Comparison of ENCODE assay signal across 8 cellular contexts in genomic region chr17:78040561-78041400, GRCh38.
DNase-seq lines count a peak whose midpoint lies in the region; ATAC-seq and TF ChIP-seq lines count a peak whose summit lies in the region.

No MANE protein-coding gene starts in this region.

- RAD21 ChIA-PET in HCT116 (lab: Charles Lee; ENCODE audit: low non-redundant PET in 1 of 2, low total read pairs in 2 of 2, uncharacterized antibody in 2 of 2, unreplicated experiment in 2 of 2): interaction anchor here in 1 of 2 experiments (0.6 kb wide), 2 partner anchors 61 to 189 kb away, joined by 3 read pairs; no protein-coding TSS in a partner anchor

- POLR2A ChIA-PET in HCT116 (lab: Charles Lee): interaction anchor here (1.3 to 1.5 kb wide), 3 partner anchors 9 to 147 kb away, joined by 4 to 5 read pairs (median 4); partner anchors contain the start of genes AFMID and TK1

- DNase-seq in AG09319 (ENCODE audit: extremely low read depth, low read depth) (no peak), HCT116 (ENCODE audit: low read depth, low spot score) (peak; percentile 56), foreskin melanocyte (peak; percentile 11), trophoblast cell (peak; percentile 39 to 45)
- peak; percentile 64 for DNase-seq in activated naive CD4-positive, alpha-beta T cell treated with anti-CD3 and anti-CD28 coated beads, Interleukin-2, amount 10 ng/mL, durations not matched to agents 7 days and 5 days

- H4K12ac ChIP-seq in trophoblast cell (ENCODE audit: low read depth, low read length): no peak overlapping the region

- H3K4me3 ChIP-seq in HCT116 (replicated peaks in 1 of 2; ENCODE audit: low read depth in 1 of 2, low read length in 2 of 2): peak overlapping the region; percentile 56 to 67
- H3K4me3 ChIP-seq in OCI-LY1 (ENCODE audit: low read depth, low read length, poor library complexity, severe bottlenecking): peak overlapping the region; percentile 63
- H3K4me3 ChIP-seq in trophoblast cell (ENCODE audit: low read depth, low read length): no peak overlapping the region

- H3K23ac ChIP-seq in trophoblast cell (ENCODE audit: low read length): no peak overlapping the region

- H3K79me1 ChIP-seq in trophoblast cell (ENCODE audit: low read length): no peaks in the 10 kb centered on the region

- H3K9me2 ChIP-seq in HCT116 (ENCODE audit: insufficient read depth): no peaks in the 10 kb centered on the region
- no peaks in the 10 kb centered on the region for H3K9me2 ChIP-seq in OCI-LY1 (ENCODE audit: low read depth, low read length)

- no peaks in the 10 kb centered on the region for H3K79me2 ChIP-seq in HCT116 (ENCODE audit: insufficient read depth, low read length)
- H3K79me2 ChIP-seq in OCI-LY1 (ENCODE audit: insufficient read depth, low read length): no peaks in the 10 kb centered on the region
- no peaks in the 10 kb centered on the region for H3K79me2 ChIP-seq in trophoblast cell (ENCODE audit: control insufficient read depth, insufficient read depth, low read length, poor library complexity)

- H4K20me1 ChIP-seq in HCT116 (ENCODE audit: insufficient read depth) (no peaks in the 10 kb centered on the region), OCI-LY1 (ENCODE audit: insufficient read depth, low read length) (no peaks in the 10 kb centered on the region)

- TF ChIP-seq CTCF in AG09319 (IDR thresholded peaks at IDR 0.05; ENCODE audit: low read depth, low read length) (peak; percentile 3; the same call in 1 of the 2 replicates), HCT116 (IDR thresholded peaks at IDR 0.05 in 2 of 3, conservative IDR thresholded peaks at IDR 0.05 in 1 of 3; ENCODE audit: borderline replicate concordance in 1 of 3, insufficient read depth in 1 of 3, low read depth in 2 of 3, low read length in 2 of 3) (peak in 2 of 3 experiments; percentile 15 to 27; a peak in 2 of 6 replicates), OCI-LY1 (IDR thresholded peaks at IDR 0.05; ENCODE audit: low read length) (peak; percentile 37)

- H3K18ac ChIP-seq in trophoblast cell (ENCODE audit: low read length): no peak overlapping the region

- H3K9ac ChIP-seq in HCT116 (ENCODE audit: low read length): peak overlapping the region; percentile 77
- peak overlapping the region; percentile 65 for H3K9ac ChIP-seq in OCI-LY1 (ENCODE audit: low read length)
- no peak overlapping the region for H3K9ac ChIP-seq in trophoblast cell (ENCODE audit: low read length)

- no peak overlapping the region for H3K4ac ChIP-seq in trophoblast cell (ENCODE audit: low read depth, low read length)

- TF ChIP-seq RAD21 in HCT116 (IDR thresholded peaks at IDR 0.05; ENCODE audit: low read depth): no peak; the same call in 1 of the 2 replicates

- BruUV-seq in HCT116 (replicated peaks; lab: Mats Ljungman, UMichigan): TSS peak; percentile 63

- no peak overlapping the region for H3K14ac ChIP-seq in trophoblast cell (ENCODE audit: low read length)

- H2BK12ac ChIP-seq in trophoblast cell (ENCODE audit: low read length): no peak overlapping the region

- no peak overlapping the region for H4K91ac ChIP-seq in trophoblast cell (ENCODE audit: low read depth, low read length)

- peak; percentile 63 for TF ChIP-seq POLR2A in HCT116 (IDR thresholded peaks at IDR 0.05; ENCODE audit: borderline replicate concordance, extremely low read depth, insufficient read depth, insufficient read length)

- peak overlapping the region; percentile 85 for H3K4me2 ChIP-seq in HCT116 (ENCODE audit: low read length)
- peak overlapping the region; percentile 96 for H3K4me2 ChIP-seq in OCI-LY1 (ENCODE audit: low read length)
- no peak overlapping the region for H3K4me2 ChIP-seq in trophoblast cell (ENCODE audit: low read length)

- H3K4me1 ChIP-seq in HCT116 (ENCODE audit: control insufficient read depth in 1 of 2, insufficient read depth in 2 of 2, low read length in 2 of 2): peaks cover 17 to 29% of the 10 kb centered on the region in 2 experiments
- H3K4me1 ChIP-seq in OCI-LY1 (ENCODE audit: insufficient read depth, low read length, severe bottlenecking): peaks cover 17% of the 10 kb centered on the region
- no peaks in the 10 kb centered on the region for H3K4me1 ChIP-seq in trophoblast cell (ENCODE audit: control insufficient read depth in 1 of 2, insufficient read depth in 2 of 2, low read length in 2 of 2)

- H3K9me3 Mint-ChIP-seq in activated naive CD4-positive, alpha-beta T cell treated with anti-CD3 and anti-CD28 coated beads, Interleukin-2, amount 10 ng/mL, durations not matched to agents 7 days and 5 days: no peaks in the 10 kb centered on the region

- peak; percentile 91 for ATAC-seq in HCT116
- no peak for ATAC-seq in GM19324 (IDR thresholded peaks at IDR 0.05; ENCODE audit: low FRiP score, unreplicated experiment)
- no peak for ATAC-seq in HG03196 (IDR thresholded peaks at IDR 0.05; ENCODE audit: unreplicated experiment)

- peak overlapping the region; percentile 89 for H2AFZ ChIP-seq in HCT116 (ENCODE audit: low read depth, low read length, poor library complexity, severe bottlenecking)
- peak overlapping the region; percentile 20; the same call in 1 of the 2 replicates for H2AFZ ChIP-seq in OCI-LY1 (ENCODE audit: low read length)
- no peak overlapping the region for H2AFZ ChIP-seq in trophoblast cell (ENCODE audit: insufficient read depth, low read length, poor library complexity)

- peaks cover 42% of the 10 kb centered on the region for H3K36me3 Mint-ChIP-seq in activated naive CD4-positive, alpha-beta T cell treated with anti-CD3 and anti-CD28 coated beads, Interleukin-2, amount 10 ng/mL, durations not matched to agents 7 days and 5 days

- H2BK5ac ChIP-seq in trophoblast cell (ENCODE audit: low read depth, low read length, poor library complexity): no peak overlapping the region

- WGBS in trophoblast cell (ENCODE audit: extremely low coverage, insufficient coverage, insufficient read length): no CpG with 5 or more reads among the region's 44 CpGs

- H4K8ac ChIP-seq in trophoblast cell (ENCODE audit: low read depth, low read length): no peak overlapping the region

- peak overlapping the region; percentile 55 for H3K4me3 Mint-ChIP-seq in activated naive CD4-positive, alpha-beta T cell treated with anti-CD3 and anti-CD28 coated beads, Interleukin-2, amount 10 ng/mL, durations not matched to agents 7 days and 5 days

- H3K9me3 ChIP-seq in HCT116 (ENCODE audit: control insufficient read depth in 1 of 2, insufficient read depth in 1 of 2, low read depth in 1 of 2, low read length in 2 of 2) (no peaks in the 10 kb centered on the region; a peak in 1 of 4 replicates), OCI-LY1 (ENCODE audit: low read length) (no peaks in the 10 kb centered on the region), trophoblast cell (ENCODE audit: insufficient read depth, low read depth, low read length) (no peaks in the 10 kb centered on the region)

- peaks cover 19% of the 10 kb centered on the region for H3K4me1 Mint-ChIP-seq in activated naive CD4-positive, alpha-beta T cell treated with anti-CD3 and anti-CD28 coated beads, Interleukin-2, amount 10 ng/mL, durations not matched to agents 7 days and 5 days

- peak overlapping the region; percentile 53 for H3K27ac Mint-ChIP-seq in activated naive CD4-positive, alpha-beta T cell treated with anti-CD3 and anti-CD28 coated beads, Interleukin-2, amount 10 ng/mL, durations not matched to agents 7 days and 5 days

- H3F3A ChIP-seq in OCI-LY1 (ENCODE audit: insufficient read depth, low read length): no peaks in the 10 kb centered on the region

- no peak overlapping the region for H2BK120ac ChIP-seq in trophoblast cell (ENCODE audit: insufficient read depth, low read length, poor library complexity)

- no peaks in the 10 kb centered on the region for H3K27me3 Mint-ChIP-seq in activated naive CD4-positive, alpha-beta T cell treated with anti-CD3 and anti-CD28 coated beads, Interleukin-2, amount 10 ng/mL, durations not matched to agents 7 days and 5 days

- H3K36me3 ChIP-seq in HCT116 (ENCODE audit: control insufficient read depth in 1 of 2, insufficient read depth in 2 of 2, low read length in 2 of 2) (no peaks in the 10 kb centered on the region), OCI-LY1 (ENCODE audit: insufficient read depth, low read length) (no peaks in the 10 kb centered on the region), trophoblast cell (ENCODE audit: control insufficient read depth in 1 of 2, insufficient read depth in 2 of 2, low read length in 2 of 2) (peaks cover 0 to 2% of the 10 kb centered on the region in 2 experiments)

- peak overlapping the region; percentile 75 for H3K27ac ChIP-seq in HCT116 (ENCODE audit: low read depth, low read length)
- no peak overlapping the region for H3K27ac ChIP-seq in OCI-LY1 (ENCODE audit: low read depth, low read length, poor library complexity, severe bottlenecking)
- H3K27ac ChIP-seq in trophoblast cell (ENCODE audit: low read depth, low read length): no peak overlapping the region

- no peak overlapping the region for H2AK5ac ChIP-seq in trophoblast cell (ENCODE audit: low read length)

- H3K27me3 ChIP-seq in HCT116 (ENCODE audit: insufficient read depth, low read length) (no peaks in the 10 kb centered on the region), OCI-LY1 (ENCODE audit: insufficient read depth, low read length) (no peaks in the 10 kb centered on the region), trophoblast cell (ENCODE audit: insufficient read depth, low read length) (no peaks in the 10 kb centered on the region)

- intact Hi-C loops in HCT116 (cut with micrococcal nuclease): no loop called here

- CTCF ChIA-PET in HCT116 (lab: Charles Lee): interaction anchor here (1.2 to 3.4 kb wide), 6 partner anchors 11 to 498 kb away, joined by 3 to 18 read pairs (median 6); no protein-coding TSS in a partner anchor
- CTCF ChIA-PET in activated naive CD4-positive, alpha-beta T cell treated with anti-CD3 and anti-CD28 coated beads, Interleukin-2, amount 10 ng/mL, durations not matched to agents 7 days and 5 days (lab: Charles Lee): interaction anchor here (0.9 to 3.9 kb wide), 3 partner anchors 21 to 27 kb away, joined by 3 to 11 read pairs (median 6); no protein-coding TSS in a partner anchor

TF ChIP-seq in HCT116, 20 proteins besides CTCF, POLR2A, EP300 and RAD21 (continues in another document):
- TF ChIP-seq POLR2AphosphoS5 (IDR thresholded peaks at IDR 0.05; ENCODE audit: low read depth, low read length) (peak; percentile 78), ELF1 (IDR thresholded peaks at IDR 0.05; ENCODE audit: borderline replicate concordance, low read depth) (no peak), YY1 (IDR thresholded peaks at IDR 0.05; ENCODE audit: extremely low read depth, insufficient replicate concordance, low read depth, low read length) (peak; percentile 79), EGR1 (IDR thresholded peaks at IDR 0.05; ENCODE audit: low read depth) (no peak), MAX (IDR thresholded peaks at IDR 0.05) (peak; percentile 86), SP1 (IDR thresholded peaks at IDR 0.05; ENCODE audit: low read depth) (no peak)
